ENCODE assay signal across 1 cellular context in the genomic region with DNA sequence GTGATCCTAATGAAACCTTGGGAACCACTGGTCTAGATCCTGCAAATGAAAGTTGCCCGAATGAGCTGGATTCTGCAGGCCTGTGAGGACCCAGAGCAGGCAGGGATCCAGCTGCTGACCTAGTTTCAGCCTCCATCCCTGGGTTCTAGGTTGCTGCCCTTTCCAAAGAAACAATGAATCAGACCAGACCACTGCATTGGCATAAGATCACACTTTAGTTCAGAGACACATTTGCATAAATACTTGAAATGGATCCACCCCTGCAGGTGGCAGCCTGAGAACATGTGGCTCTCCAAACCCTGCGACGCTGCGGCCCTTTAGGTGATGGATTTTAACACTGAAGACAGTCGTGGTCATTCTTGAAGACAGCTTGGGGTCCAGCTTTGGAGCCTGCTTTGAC.
TF ChIP-seq lines count a peak whose summit lies in the region.

No MANE protein-coding gene starts in this region.

TF ChIP-seq in H1, 55 proteins besides CTCF, POLR2A, EP300 and RAD21 (continued from another document):
- no peak for TF ChIP-seq SRF (IDR thresholded peaks at IDR 0.05; ENCODE audit: low read depth, low read length)
